In genomic region chr1:232984577-232985425, GRCh38 we compare ENCODE assay signal across 17 cellular contexts. TPM values are rescaled to one million over a fixed set of nuclear protein-coding genes. Genes with fewer than 3 reads are reported as not detected.
A peak's percentile ranks its signal among the peaks of the same experiment; 100 is the strongest.
DNase-seq lines count a peak whose midpoint lies in the region; ATAC-seq lines count a peak whose summit lies in the region.
"Had no signal": no experiment of that assay in that cellular context is flagged by ENCODE, and none has a peak within 500 bp of the region (broad histone marks: within the 10 kb centered on the region; RNA-seq: fewer than 3 reads in every experiment).

No MANE protein-coding gene starts in this region.

- peak overlapping the region; percentile 52 for H3K27ac Mint-ChIP-seq in activated T-helper 17 cell treated with anti-CD3 and anti-CD28 coated beads, Interleukin-2, amount 50 U/mL, for 72 hours
- H3K27ac Mint-ChIP-seq: activated naive CD4-positive, alpha-beta T cell treated with anti-CD3 and anti-CD28 coated beads, Interleukin-2, amount 50 U/mL, for 24 hours had no signal

- ATAC-seq in activated T-helper 17 cell treated with anti-CD3 and anti-CD28 coated beads, Interleukin-2, amount 50 U/mL, for 72 hours (replicated peaks): no peak
- ATAC-seq in GM21367 (IDR thresholded peaks at IDR 0.05; ENCODE audit: unreplicated experiment): no peak
- ATAC-seq in HG03045 (IDR thresholded peaks at IDR 0.05; ENCODE audit: unreplicated experiment): no peak
- no peak for ATAC-seq in HG02970 (IDR thresholded peaks at IDR 0.05; ENCODE audit: low FRiP score, unreplicated experiment)
- ATAC-seq: heart left ventricle, psoas muscle had no signal

- DNase-seq in C1 segment of cervical spinal cord (lab: John Stamatoyannopoulos, UW) (peak in 10 of 14 donors; percentile 28 to 52 (median 42)), inferior parietal cortex (ENCODE audit: extremely low spot score) (peak; percentile 69), nucleus accumbens (lab: John Stamatoyannopoulos, UW) (peak in 43 of 56 donors; percentile 15 to 78 (median 47)), DMS153 (lab: John Stamatoyannopoulos, UW) (no peak)
- DNase-seq: COR-L47, heart left ventricle, left ventricle myocardium inferior, NCI-H1092, NCI-H187, NCI-H69, psoas muscle had no signal

- peaks cover 17% of the 10 kb centered on the region for H3K36me3 Mint-ChIP-seq in activated T-helper 17 cell treated with anti-CD3 and anti-CD28 coated beads, Interleukin-2, amount 50 U/mL, for 72 hours (ENCODE audit: low read depth)

- no peaks in the 10 kb centered on the region for H3K4me1 Mint-ChIP-seq in activated T-helper 17 cell treated with anti-CD3 and anti-CD28 coated beads, Interleukin-2, amount 50 U/mL, for 72 hours
- H3K4me1 Mint-ChIP-seq: activated naive CD4-positive, alpha-beta T cell treated with anti-CD3 and anti-CD28 coated beads, Interleukin-2, amount 50 U/mL, for 24 hours had no signal

- no peak overlapping the region for H3K4me3 Mint-ChIP-seq in activated T-helper 17 cell treated with anti-CD3 and anti-CD28 coated beads, Interleukin-2, amount 50 U/mL, for 72 hours
- H3K4me3 Mint-ChIP-seq: activated naive CD4-positive, alpha-beta T cell treated with anti-CD3 and anti-CD28 coated beads, Interleukin-2, amount 50 U/mL, for 24 hours; nephron had no signal

- no peaks in the 10 kb centered on the region for H3K9me3 Mint-ChIP-seq in activated T-helper 17 cell treated with anti-CD3 and anti-CD28 coated beads, Interleukin-2, amount 50 U/mL, for 72 hours
- H3K9me3 Mint-ChIP-seq: activated naive CD4-positive, alpha-beta T cell treated with anti-CD3 and anti-CD28 coated beads, Interleukin-2, amount 50 U/mL, for 24 hours; nephron had no signal

- H3K27me3 Mint-ChIP-seq in activated T-helper 17 cell treated with anti-CD3 and anti-CD28 coated beads, Interleukin-2, amount 50 U/mL, for 72 hours: no peaks in the 10 kb centered on the region
- H3K27me3 Mint-ChIP-seq: activated naive CD4-positive, alpha-beta T cell treated with anti-CD3 and anti-CD28 coated beads, Interleukin-2, amount 50 U/mL, for 24 hours had no signal

RNA-seq across cellular contexts. Expression of gene NTPCR, which starts 34.4 kb away (rescaled TPM):
- 10 to 100 TPM; 40.9 to 53.0 TPM for total RNA-seq in activated T-helper 17 cell treated with anti-CD3 and anti-CD28 coated beads, Interleukin-2, amount 50 U/mL, for 72 hours
